In genomic region chr7:130822642-130823041, GRCh38 we compare ENCODE assay signal across 18 cellular contexts.
DNase-seq lines count a peak whose midpoint lies in the region; ATAC-seq, FAIRE-seq and TF ChIP-seq lines count a peak whose summit lies in the region.
"Had no signal": no experiment of that assay in that cellular context is flagged by ENCODE, and none has a peak within 500 bp of the region (broad histone marks: within the 10 kb centered on the region; RNA-seq: fewer than 3 reads in every experiment).

No MANE protein-coding gene starts in this region.

- H4K20me1 ChIP-seq in astrocyte (ENCODE audit: insufficient read depth, low read length): no peaks in the 10 kb centered on the region

- no peak overlapping the region for H2BK120ac ChIP-seq in trophoblast cell (ENCODE audit: insufficient read depth, low read length, poor library complexity)

- H3K36me3 ChIP-seq in astrocyte (ENCODE audit: insufficient read depth, low read length) (no peaks in the 10 kb centered on the region), trophoblast cell (ENCODE audit: control insufficient read depth in 1 of 2, insufficient read depth in 2 of 2, low read length in 2 of 2) (no peaks in the 10 kb centered on the region)

- H3K27ac Mint-ChIP-seq in astrocyte (ENCODE audit: unreplicated experiment): no peak overlapping the region
- H3K27ac Mint-ChIP-seq: activated T-helper 2 cell treated with anti-CD3 and anti-CD28 coated beads, Interferon-gamma antibody, Interleukin-2, Interleukin-4, amounts not matched to agents 10 μg/mL and 5 μg/mL and 100 μg/mL, durations not matched to agents 14 hours and 24 hours and 36 hours; immature natural killer cell; T-helper 1 cell treated with Interleukin-12 subunit alpha and Interleukin-12 subunit beta and Interleukin-4 antibody, amounts not matched to agents 30 μg/mL and 1 μg/mL, for 36 hours had no signal

- H3K9ac ChIP-seq in astrocyte (ENCODE audit: low read length) (no peak overlapping the region), trophoblast cell (ENCODE audit: low read length) (no peak overlapping the region)

- H3K4me1 ChIP-seq in astrocyte (ENCODE audit: insufficient read depth, low read length) (no peaks in the 10 kb centered on the region), trophoblast cell (ENCODE audit: control insufficient read depth in 1 of 2, insufficient read depth in 2 of 2, low read length in 2 of 2) (no peaks in the 10 kb centered on the region), right cardiac atrium (ENCODE audit: control insufficient read depth, insufficient read depth, low read length) (no peaks in the 10 kb centered on the region)

- no peak overlapping the region for H2BK12ac ChIP-seq in trophoblast cell (ENCODE audit: low read length)

- H3K4me3 ChIP-seq in astrocyte (ENCODE audit: insufficient read depth, low read depth, low read length): no peak overlapping the region
- no peak overlapping the region for H3K4me3 ChIP-seq in trophoblast cell (ENCODE audit: low read depth, low read length)
- no peak overlapping the region for H3K4me3 ChIP-seq in right cardiac atrium (ENCODE audit: low read length)

- H3K79me2 ChIP-seq in astrocyte (ENCODE audit: insufficient read depth, low read length) (no peaks in the 10 kb centered on the region), trophoblast cell (ENCODE audit: control insufficient read depth, insufficient read depth, low read length, poor library complexity) (no peaks in the 10 kb centered on the region)

- no peak overlapping the region for H2AFZ ChIP-seq in astrocyte (ENCODE audit: low read depth, low read length)
- H2AFZ ChIP-seq in trophoblast cell (ENCODE audit: insufficient read depth, low read length, poor library complexity): no peak overlapping the region

- H4K8ac ChIP-seq in trophoblast cell (ENCODE audit: low read depth, low read length): no peak overlapping the region

- peak; percentile 53 for DNase-seq in EL
- peak; percentile 80 for DNase-seq in LHCN-M2 (ENCODE audit: low read depth)
- DNase-seq in astrocyte (ENCODE audit: low read depth): peak; percentile 44
- DNase-seq in trophoblast cell: peak; percentile 28 to 70
- no peak for DNase-seq in superior temporal gyrus (ENCODE audit: extremely low spot score)
- DNase-seq in activated gamma-delta T cell (lab: John Stamatoyannopoulos, UW): no peak
- no peak for DNase-seq in right cardiac atrium
- DNase-seq: amygdala, Calu3, caudate nucleus, glutamatergic neuron, immature natural killer cell, NCI-H146, NCI-H2227 treated with DMSO at 0.1 percent for 48 hours, RPMI8226 had no signal

- H4K91ac ChIP-seq in trophoblast cell (ENCODE audit: low read depth, low read length): no peak overlapping the region

- no peaks in the 10 kb centered on the region for H3K36me3 Mint-ChIP-seq in astrocyte (ENCODE audit: low read depth, unreplicated experiment)

- FAIRE-seq in astrocyte (lab: Jason Lieb, UNC): no peak

- H3K4me1 Mint-ChIP-seq in astrocyte (ENCODE audit: low read depth, unreplicated experiment): peaks cover 16% of the 10 kb centered on the region

- H3K4me2 ChIP-seq in astrocyte (ENCODE audit: low read length): peak overlapping the region; percentile 17
- no peak overlapping the region for H3K4me2 ChIP-seq in trophoblast cell (ENCODE audit: low read length)

- no peak overlapping the region for H3K4ac ChIP-seq in trophoblast cell (ENCODE audit: low read depth, low read length)

- no peaks in the 10 kb centered on the region for H3K27me3 Mint-ChIP-seq in astrocyte (ENCODE audit: low read depth, unreplicated experiment)

- no peak overlapping the region for H3K23ac ChIP-seq in trophoblast cell (ENCODE audit: low read length)

- H2AK5ac ChIP-seq in trophoblast cell (ENCODE audit: low read length): no peak overlapping the region

- no peaks in the 10 kb centered on the region for H3K27me3 ChIP-seq in astrocyte (ENCODE audit: insufficient read depth, low read length)
- no peaks in the 10 kb centered on the region for H3K27me3 ChIP-seq in trophoblast cell (ENCODE audit: insufficient read depth, low read length)
- H3K27me3 ChIP-seq in right cardiac atrium (ENCODE audit: control insufficient read depth, insufficient read depth): no peaks in the 10 kb centered on the region

- no CpG with 5 or more reads among the region's 2 CpGs for WGBS in trophoblast cell (ENCODE audit: extremely low coverage, insufficient coverage, insufficient read length)
- 59% methylated on average over 2 of the region's 2 CpGs for whole genome bisulfite sequencing in right cardiac atrium

- H3K14ac ChIP-seq in trophoblast cell (ENCODE audit: low read length): no peak overlapping the region

- no peak for TF ChIP-seq CTCF in astrocyte (IDR thresholded peaks at IDR 0.05; ENCODE audit: insufficient read depth, low read depth, low read length)

- H3K18ac ChIP-seq in trophoblast cell (ENCODE audit: low read length): no peak overlapping the region

- H4K12ac ChIP-seq in trophoblast cell (ENCODE audit: low read depth, low read length): no peak overlapping the region

- no peak overlapping the region for H2BK5ac ChIP-seq in trophoblast cell (ENCODE audit: low read depth, low read length, poor library complexity)

- ATAC-seq in right cardiac atrium: no peak

- H3K9me3 ChIP-seq in astrocyte (ENCODE audit: insufficient read depth, low read depth, low read length) (no peaks in the 10 kb centered on the region), trophoblast cell (ENCODE audit: insufficient read depth, low read depth, low read length) (no peaks in the 10 kb centered on the region), right cardiac atrium (ENCODE audit: control insufficient read depth, low read length) (no peaks in the 10 kb centered on the region)

- H3K4me3 Mint-ChIP-seq in astrocyte (ENCODE audit: unreplicated experiment): no peak overlapping the region
- H3K4me3 Mint-ChIP-seq: immature natural killer cell; T-helper 1 cell treated with Interleukin-12 subunit alpha and Interleukin-12 subunit beta and Interleukin-4 antibody, amounts not matched to agents 30 μg/mL and 1 μg/mL, for 36 hours had no signal

- intact Hi-C loops in right cardiac atrium (cut with DNase I): no loop called here

- H3K9me3 Mint-ChIP-seq in astrocyte (ENCODE audit: unreplicated experiment): peaks cover 2% of the 10 kb centered on the region

- H3K27ac ChIP-seq in astrocyte (ENCODE audit: low read depth, low read length) (no peak overlapping the region), trophoblast cell (ENCODE audit: low read depth, low read length) (no peak overlapping the region), right cardiac atrium (ENCODE audit: low read length) (no peak overlapping the region)
- H3K27ac ChIP-seq: VCaP had no signal

- no peaks in the 10 kb centered on the region for H3K79me1 ChIP-seq in trophoblast cell (ENCODE audit: low read length)

Comparison
In these comparisons a context has a peak if more than half of its experiments do, and no peak if none do; other contexts are left out.
1. DNase-seq: peak in EL (single experiment), LHCN-M2 (single experiment), astrocyte (single experiment) and trophoblast cell (2 of 2); none in superior temporal gyrus (single experiment), activated gamma-delta T cell (single experiment) and right cardiac atrium (0 of 3).